ENCODE assay signal across 23 cellular contexts in genomic region chr3:129695203-129695602, GRCh38.
DNase-seq lines count a peak whose midpoint lies in the region; ATAC-seq, FAIRE-seq and TF ChIP-seq lines count a peak whose summit lies in the region.
"Had no signal": no experiment of that assay in that cellular context is flagged by ENCODE, and none has a peak within 500 bp of the region (broad histone marks: within the 10 kb centered on the region; RNA-seq: fewer than 3 reads in every experiment).

No MANE protein-coding gene starts in this region.

- POLR2A ChIA-PET in BJ (lab: Charles Lee), result no interaction called here
- POLR2A ChIA-PET in CD4-positive, alpha-beta T cell (lab: Charles Lee), result no interaction called here

- no peak overlapping the region for H3K9ac ChIP-seq in adipocyte (ENCODE audit: low read length)

- TF ChIP-seq CTCF in BJ (IDR thresholded peaks at IDR 0.05; ENCODE audit: insufficient read depth, low read depth, low read length) (no peak), fibroblast of the aortic adventitia (IDR thresholded peaks at IDR 0.05; ENCODE audit: insufficient read depth, low read length) (no peak), mesothelial cell of epicardium (IDR thresholded peaks at IDR 0.05; ENCODE audit: unreplicated experiment) (no peak)
- no peak for TF ChIP-seq CTCF in CD4-positive, alpha-beta T cell (IDR thresholded peaks at IDR 0.05)

- intact Hi-C loops in sciatic nerve (cut with DNase I), result no loop called here
- intact Hi-C loops in CD4-positive, alpha-beta T cell (cut with DNase I, micrococcal nuclease), result no loop called here

- H3K36me3 ChIP-seq in BJ (ENCODE audit: control insufficient read depth, insufficient read depth, low read length) (no peaks in the 10 kb centered on the region), adipocyte (ENCODE audit: control insufficient read depth, insufficient read depth, low read length, severe bottlenecking) (peaks cover 24% of the 10 kb centered on the region)
- H3K36me3 ChIP-seq: upper lobe of right lung had no signal

- peak; percentile 49 for DNase-seq in BJ (ENCODE audit: low read depth)
- DNase-seq in adipocyte (ENCODE audit: low read depth), result peak; percentile 44
- peak; percentile 56 for DNase-seq in fibroblast of the aortic adventitia (ENCODE audit: low read depth)
- DNase-seq in sciatic nerve (ENCODE audit: low spot score), result no peak
- no peak for DNase-seq in urothelium cell line (ENCODE audit: low spot score)
- no peak for DNase-seq in CD4-positive, alpha-beta T cell
- DNase-seq in mesothelial cell of epicardium (ENCODE audit: low spot score in 2 of 2, unreplicated experiment in 2 of 2), result no peak
- no peak for DNase-seq in OCI-M1 (lab: John Stamatoyannopoulos, UW)
- DNase-seq: ACHN; activated CD4-positive, alpha-beta T cell treated with anti-CD3 and anti-CD28 coated beads, Interleukin-2, amount 50 U/mL, for 1 hour; activated gamma-delta T cell treated with Interleukin-2 at 50 U/mL for 16 hours; COR-L47; EL; erythroblast; hypothalamus; MV-4-11; NCI-H1930; nephron progenitor cell; stimulated activated naive CD4-positive, alpha-beta T cell treated with Interleukin-2 at 50 U/mL for 16 hours; upper lobe of right lung had no signal

- peak; percentile 84 for ATAC-seq in sciatic nerve
- no peak for ATAC-seq in CD4-positive, alpha-beta T cell (ENCODE audit: poor library complexity)
- ATAC-seq: K562, Right ventricle myocardium inferior, upper lobe of right lung had no signal

- H3K4me1 Mint-ChIP-seq in CD4-positive, alpha-beta T cell (ENCODE audit: low read depth), result peaks cover 24% of the 10 kb centered on the region
- peaks cover 14% of the 10 kb centered on the region for H3K4me1 Mint-ChIP-seq in mesothelial cell of epicardium

- H3K27me3 ChIP-seq in BJ (ENCODE audit: control insufficient read depth, insufficient read depth, low read length), result no peaks in the 10 kb centered on the region
- no peaks in the 10 kb centered on the region for H3K27me3 ChIP-seq in adipocyte (replicated peaks; ENCODE audit: control insufficient read depth, insufficient read depth, low read length)
- no peaks in the 10 kb centered on the region for H3K27me3 ChIP-seq in CD4-positive, alpha-beta T cell (ENCODE audit: control insufficient read depth, insufficient read depth, low read length)
- H3K27me3 ChIP-seq: upper lobe of right lung had no signal

- peaks cover 12% of the 10 kb centered on the region for H3K4me1 ChIP-seq in adipocyte (ENCODE audit: control insufficient read depth, insufficient read depth, low read length)
- H3K4me1 ChIP-seq: upper lobe of right lung had no signal

- peaks cover 4% of the 10 kb centered on the region for H3K9me3 Mint-ChIP-seq in CD4-positive, alpha-beta T cell
- H3K9me3 Mint-ChIP-seq in mesothelial cell of epicardium, result peaks cover 27% of the 10 kb centered on the region

- no peak overlapping the region for H3K27ac ChIP-seq in CD4-positive, alpha-beta T cell (ENCODE audit: low read depth, low read length)
- H3K27ac ChIP-seq: upper lobe of right lung had no signal

- CTCF ChIA-PET in BJ (lab: Yijun Ruan, JAX), result no interaction called here
- CTCF ChIA-PET in CD4-positive, alpha-beta T cell (lab: Charles Lee), result no interaction called here

- no peaks in the 10 kb centered on the region for H3K27me3 Mint-ChIP-seq in CD4-positive, alpha-beta T cell
- no peaks in the 10 kb centered on the region for H3K27me3 Mint-ChIP-seq in mesothelial cell of epicardium (ENCODE audit: low read depth)
- H3K27me3 Mint-ChIP-seq: dendritic cell treated with granulocyte-macrophage colony-stimulating factor and Interleukin-4, amounts not matched to agents 40 ng/mL and 50 ng/mL, for 4 days had no signal

- H3K36me3 Mint-ChIP-seq in CD4-positive, alpha-beta T cell (ENCODE audit: low read depth), result peaks cover 16% of the 10 kb centered on the region
- peaks cover 31% of the 10 kb centered on the region for H3K36me3 Mint-ChIP-seq in mesothelial cell of epicardium

- FAIRE-seq in urothelium cell line (lab: Jason Lieb, UNC), result no peak
- FAIRE-seq: K562 had no signal

- no peak overlapping the region for H3K27ac Mint-ChIP-seq in CD4-positive, alpha-beta T cell
- H3K27ac Mint-ChIP-seq in mesothelial cell of epicardium, result no peak overlapping the region
- H3K27ac Mint-ChIP-seq: dendritic cell treated with granulocyte-macrophage colony-stimulating factor and Interleukin-4, amounts not matched to agents 40 ng/mL and 50 ng/mL, for 4 days; nephron progenitor cell had no signal

- H3K4me3 Mint-ChIP-seq in CD4-positive, alpha-beta T cell, result no peak overlapping the region
- no peak overlapping the region for H3K4me3 Mint-ChIP-seq in mesothelial cell of epicardium
- H3K4me3 Mint-ChIP-seq: dendritic cell treated with granulocyte-macrophage colony-stimulating factor and Interleukin-4, amounts not matched to agents 40 ng/mL and 50 ng/mL, for 4 days; nephron progenitor cell had no signal

- no peaks in the 10 kb centered on the region for H3K9me3 ChIP-seq in adipocyte (ENCODE audit: control insufficient read depth, low read length)
- no peaks in the 10 kb centered on the region for H3K9me3 ChIP-seq in CD4-positive, alpha-beta T cell (ENCODE audit: control insufficient read depth, low read length)
- H3K9me3 ChIP-seq: upper lobe of right lung had no signal

- H3K4me3 ChIP-seq in BJ (ENCODE audit: low read depth, low read length), result no peak overlapping the region
- H3K4me3 ChIP-seq in adipocyte (ENCODE audit: low read length), result no peak overlapping the region
- no peak overlapping the region for H3K4me3 ChIP-seq in fibroblast of the aortic adventitia (ENCODE audit: low read depth, low read length)
- H3K4me3 ChIP-seq: K562, upper lobe of right lung had no signal

Comparison
In these comparisons a context has a peak if more than half of its experiments do, and no peak if none do; other contexts are left out.
1. DNase-seq: peak in BJ (single experiment), adipocyte (single experiment) and fibroblast of the aortic adventitia (single experiment); none in sciatic nerve (single experiment), urothelium cell line (single experiment), CD4-positive, alpha-beta T cell (0 of 10), mesothelial cell of epicardium (0 of 2) and OCI-M1 (single experiment).